24 cellular contexts compared by ENCODE assay signal in genomic region chr2:133790706-133791105, GRCh38.
DNase-seq lines count a peak whose midpoint lies in the region; ATAC-seq and TF ChIP-seq lines count a peak whose summit lies in the region.
"Had no signal": no experiment of that assay in that cellular context is flagged by ENCODE, and none has a peak within 500 bp of the region (broad histone marks: within the 10 kb centered on the region; RNA-seq: fewer than 3 reads in every experiment).

No MANE protein-coding gene starts in this region.

- ATAC-seq in HG03095 (IDR thresholded peaks at IDR 0.05; ENCODE audit: unreplicated experiment) = no peak
- ATAC-seq: left lobe of liver, Panc1 had no signal

- no peaks in the 10 kb centered on the region for H3K36me3 ChIP-seq in GM23248 (ENCODE audit: low read depth)
- no peaks in the 10 kb centered on the region for H3K36me3 ChIP-seq in SK-N-SH (replicated peaks in 1 of 2; ENCODE audit: control insufficient read depth in 1 of 2, insufficient read depth in 2 of 2, low read length in 1 of 2)
- H3K36me3 ChIP-seq: neutrophil, spleen, stomach had no signal

- H3K9me3 ChIP-seq in GM23248 (ENCODE audit: low read depth) = no peaks in the 10 kb centered on the region
- 0 out of 2 replicates have a peak, but pooled peaks cover 13% of the 10 kb centered on the region for H3K9me3 ChIP-seq in SK-N-SH
- H3K9me3 ChIP-seq: neutrophil had no signal

- H2AFZ ChIP-seq in GM23248 (peak overlapping the region; percentile 31; the same call in 1 of the 2 replicates), SK-N-SH (ENCODE audit: low read depth) (peak overlapping the region; percentile 44; the same call in 1 of the 2 replicates)

- H3K79me2 ChIP-seq in GM23248 (ENCODE audit: insufficient read depth) (no peaks in the 10 kb centered on the region), SK-N-SH (ENCODE audit: insufficient read depth) (no peaks in the 10 kb centered on the region)

- TF ChIP-seq RAD21 in SK-N-SH (IDR thresholded peaks at IDR 0.05; ENCODE audit: low read length) = no peak

- H3K9me2 ChIP-seq in GM23248 (ENCODE audit: insufficient read depth) (no peaks in the 10 kb centered on the region; the same call in 1 of the 2 replicates), SK-N-SH (no peaks in the 10 kb centered on the region)

- H3K4me1 ChIP-seq in GM23248 (ENCODE audit: insufficient read depth) (peaks cover 51% of the 10 kb centered on the region), SK-N-SH (ENCODE audit: control insufficient read depth in 1 of 2, insufficient read depth in 2 of 2, low read depth in 1 of 2, low read length in 1 of 2) (peaks cover 0 to 44% of the 10 kb centered on the region in 2 experiments; a peak in 1 of 4 replicates)
- H3K4me1 ChIP-seq: spleen, stomach had no signal

- POLR2A ChIA-PET in SK-N-SH (lab: Yijun Ruan, JAX) = no interaction called here

- H3K9ac ChIP-seq in GM23248 = peak overlapping the region; percentile 64
- peak overlapping the region; percentile 59 for H3K9ac ChIP-seq in SK-N-SH

- 9 to 22% methylated on average over 1 of the region's 1 CpG for WGBS in GM23248 (ENCODE audit: low coverage in 1 of 2, low lambda C conversion rate in 2 of 2, missing lambda C conversion rate in 2 of 2), 2 experiments
- WGBS in SK-N-SH (ENCODE audit: low lambda C conversion rate) = 38% methylated on average over 1 of the region's 1 CpG

- no peaks in the 10 kb centered on the region for H3K27me3 ChIP-seq in GM23248 (replicated peaks; ENCODE audit: insufficient read depth)
- no peaks in the 10 kb centered on the region for H3K27me3 ChIP-seq in SK-N-SH (ENCODE audit: insufficient read depth)
- H3K27me3 ChIP-seq: neutrophil, spleen, stomach had no signal

- H3F3A ChIP-seq in GM23248 (ENCODE audit: insufficient read depth) = peaks cover 51% of the 10 kb centered on the region
- peaks cover 31% of the 10 kb centered on the region for H3F3A ChIP-seq in SK-N-SH (replicated peaks; ENCODE audit: insufficient read depth)

- H3K4me3 ChIP-seq in GM23248 = peak overlapping the region; percentile 33; the same call in 1 of the 2 replicates
- no peak overlapping the region for H3K4me3 ChIP-seq in SK-N-SH (ENCODE audit: low read depth in 2 of 2, low read length in 1 of 2)
- H3K4me3 ChIP-seq in foreskin fibroblast (ENCODE audit: low read depth in 1 of 2, low read length in 2 of 2) = no peak overlapping the region
- H3K4me3 ChIP-seq: spleen, stomach had no signal

- H3K4me2 ChIP-seq in GM23248 (ENCODE audit: unreplicated experiment) (peak overlapping the region; percentile 55), SK-N-SH (peak overlapping the region; percentile 28)

- no peak for TF ChIP-seq EP300 in SK-N-SH (IDR thresholded peaks at IDR 0.05; ENCODE audit: borderline replicate concordance in 1 of 2, low read depth in 1 of 2, low read length in 1 of 2)

- H4K20me1 ChIP-seq in GM23248 (ENCODE audit: insufficient read depth) (no peaks in the 10 kb centered on the region), SK-N-SH (ENCODE audit: insufficient read depth) (no peaks in the 10 kb centered on the region)

- H3K27ac ChIP-seq in GM23248 = peak overlapping the region; percentile 93
- H3K27ac ChIP-seq in SK-N-SH (ENCODE audit: low read depth in 2 of 2, low read length in 1 of 2) = peak overlapping the region in 1 of 2 experiments; percentile 78; a peak in 2 of 4 replicates
- H3K27ac ChIP-seq: HL-60, neutrophil, spleen, stomach had no signal

- DNase-seq in GM23248 (peak; percentile 67), SK-N-SH (no peak), foreskin fibroblast (peak; percentile 38 to 51), DMS79 treated with DMSO at 0.1 percent for 48 hours (lab: John Stamatoyannopoulos, UW) (no peak), amniotic stem cell (lab: John Stamatoyannopoulos, UW) (no peak)
- no peak for DNase-seq in NK-92 treated with Interleukin-12 subunit alpha and Interleukin-12 subunit beta, amount 100 ng/mL, for 24 hours (lab: John Stamatoyannopoulos, UW)
- DNase-seq: activated CD4-positive, alpha-beta memory T cell treated with anti-CD3 and anti-CD28 coated beads, Interleukin-2, amount 10 ng/mL, durations not matched to agents 7 days and 5 days; activated CD4-positive, CD25-positive, alpha-beta regulatory T cell; activated naive CD4-positive, alpha-beta T cell; anterior cingulate cortex; C1 segment of cervical spinal cord; cerebellar nuclear complex; GDM1; head of caudate nucleus; NCI-H1436 treated with DMSO at 0.1 percent for 48 hours; spleen; stimulated activated CD4-positive, alpha-beta T cell treated with anti-CD3 and anti-CD28 coated beads, Interleukin-4, amount 100 ng/mL, for 24 hours; stomach; T-helper 9 cell had no signal

- in situ Hi-C loops in GM23248 (cut with MboI) = no loop called here

- CTCF ChIA-PET in SK-N-SH (lab: Yijun Ruan, JAX) = interaction anchor here (0.7 to 1.4 kb wide), 3 partner anchors 11 to 1990 kb away, joined by 3 read pairs; no protein-coding TSS in a partner anchor

- no peak for TF ChIP-seq CTCF in SK-N-SH (IDR thresholded peaks at IDR 0.05)
- TF ChIP-seq CTCF in foreskin fibroblast (IDR thresholded peaks at IDR 0.05; ENCODE audit: low read depth, low read length) = no peak

TF ChIP-seq in SK-N-SH, 30 proteins besides CTCF, POLR2A, EP300 and RAD21:
- TF ChIP-seq RCOR1 (IDR thresholded peaks at IDR 0.05; ENCODE audit: low read length) (no peak), CHD2 (IDR thresholded peaks at IDR 0.05; ENCODE audit: low read length, partially characterized antibody) (no peak), FOXJ3 (CRISPR knock-in tag; IDR thresholded peaks at IDR 0.05) (no peak), TAF1 (IDR thresholded peaks at IDR 0.05; ENCODE audit: borderline replicate concordance, low read depth, low read length) (no peak), EZH2phosphoT487 (IDR thresholded peaks at IDR 0.05; ENCODE audit: borderline replicate concordance, low read depth) (no peak), ELF1 (IDR thresholded peaks at IDR 0.05) (no peak), YY1 (IDR thresholded peaks at IDR 0.05; ENCODE audit: low read depth) (no peak), TEAD4 (IDR thresholded peaks at IDR 0.05; ENCODE audit: borderline replicate concordance, insufficient read depth) (no peak), JUND (IDR thresholded peaks at IDR 0.05) (no peak), FOSL2 (IDR thresholded peaks at IDR 0.05; ENCODE audit: borderline replicate concordance, low read depth) (no peak), TCF12 (IDR thresholded peaks at IDR 0.05) (no peak), POLR2AphosphoS5 (IDR thresholded peaks at IDR 0.05; ENCODE audit: low read depth, low read length) (no peak), RXRA (IDR thresholded peaks at IDR 0.05; ENCODE audit: borderline replicate concordance, low read depth) (no peak), NRF1 (IDR thresholded peaks at IDR 0.05; ENCODE audit: low read depth, low read length) (no peak), MAX (IDR thresholded peaks at IDR 0.05; ENCODE audit: low read depth) (no peak)
- TF ChIP-seq, protein P1, sequence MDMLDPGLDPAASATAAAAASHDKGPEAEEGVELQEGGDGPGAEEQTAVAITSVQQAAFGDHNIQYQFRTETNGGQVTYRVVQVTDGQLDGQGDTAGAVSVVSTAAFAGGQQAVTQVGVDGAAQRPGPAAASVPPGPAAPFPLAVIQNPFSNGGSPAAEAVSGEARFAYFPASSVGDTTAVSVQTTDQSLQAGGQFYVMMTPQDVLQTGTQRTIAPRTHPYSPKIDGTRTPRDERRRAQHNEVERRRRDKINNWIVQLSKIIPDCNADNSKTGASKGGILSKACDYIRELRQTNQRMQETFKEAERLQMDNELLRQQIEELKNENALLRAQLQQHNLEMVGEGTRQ (IDR thresholded peaks at IDR 0.05; ENCODE audit: borderline replicate concordance, low read depth, low read length) = no peak
- TF ChIP-seq, protein P2, sequence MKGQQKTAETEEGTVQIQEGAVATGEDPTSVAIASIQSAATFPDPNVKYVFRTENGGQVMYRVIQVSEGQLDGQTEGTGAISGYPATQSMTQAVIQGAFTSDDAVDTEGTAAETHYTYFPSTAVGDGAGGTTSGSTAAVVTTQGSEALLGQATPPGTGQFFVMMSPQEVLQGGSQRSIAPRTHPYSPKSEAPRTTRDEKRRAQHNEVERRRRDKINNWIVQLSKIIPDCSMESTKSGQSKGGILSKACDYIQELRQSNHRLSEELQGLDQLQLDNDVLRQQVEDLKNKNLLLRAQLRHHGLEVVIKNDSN (IDR thresholded peaks at IDR 0.05; ENCODE audit: borderline replicate concordance, low read depth) = no peak
- TF ChIP-seq, protein P3, sequence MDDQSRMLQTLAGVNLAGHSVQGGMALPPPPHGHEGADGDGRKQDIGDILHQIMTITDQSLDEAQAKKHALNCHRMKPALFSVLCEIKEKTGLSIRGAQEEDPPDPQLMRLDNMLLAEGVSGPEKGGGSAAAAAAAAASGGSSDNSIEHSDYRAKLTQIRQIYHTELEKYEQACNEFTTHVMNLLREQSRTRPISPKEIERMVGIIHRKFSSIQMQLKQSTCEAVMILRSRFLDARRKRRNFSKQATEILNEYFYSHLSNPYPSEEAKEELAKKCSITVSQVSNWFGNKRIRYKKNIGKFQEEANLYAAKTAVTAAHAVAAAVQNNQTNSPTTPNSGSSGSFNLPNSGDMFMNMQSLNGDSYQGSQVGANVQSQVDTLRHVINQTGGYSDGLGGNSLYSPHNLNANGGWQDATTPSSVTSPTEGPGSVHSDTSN (IDR thresholded peaks at IDR 0.05) = no peak
- TF ChIP-seq, protein P4, sequence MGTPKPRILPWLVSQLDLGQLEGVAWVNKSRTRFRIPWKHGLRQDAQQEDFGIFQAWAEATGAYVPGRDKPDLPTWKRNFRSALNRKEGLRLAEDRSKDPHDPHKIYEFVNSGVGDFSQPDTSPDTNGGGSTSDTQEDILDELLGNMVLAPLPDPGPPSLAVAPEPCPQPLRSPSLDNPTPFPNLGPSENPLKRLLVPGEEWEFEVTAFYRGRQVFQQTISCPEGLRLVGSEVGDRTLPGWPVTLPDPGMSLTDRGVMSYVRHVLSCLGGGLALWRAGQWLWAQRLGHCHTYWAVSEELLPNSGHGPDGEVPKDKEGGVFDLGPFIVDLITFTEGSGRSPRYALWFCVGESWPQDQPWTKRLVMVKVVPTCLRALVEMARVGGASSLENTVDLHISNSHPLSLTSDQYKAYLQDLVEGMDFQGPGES (IDR thresholded peaks at IDR 0.05; ENCODE audit: low read depth, low read length) = no peak

Comparison
In these comparisons a context has a peak if more than half of its experiments do, and no peak if none do; other contexts are left out.
1. DNase-seq: peak in GM23248 (single experiment) and foreskin fibroblast (2 of 2); none in SK-N-SH (single experiment), DMS79 treated with DMSO at 0.1 percent for 48 hours (single experiment), amniotic stem cell (single experiment) and NK-92 treated with Interleukin-12 subunit alpha and Interleukin-12 subunit beta, amount 100 ng/mL, for 24 hours (single experiment).